2 cellular contexts compared by ENCODE assay signal in the genomic region with DNA sequence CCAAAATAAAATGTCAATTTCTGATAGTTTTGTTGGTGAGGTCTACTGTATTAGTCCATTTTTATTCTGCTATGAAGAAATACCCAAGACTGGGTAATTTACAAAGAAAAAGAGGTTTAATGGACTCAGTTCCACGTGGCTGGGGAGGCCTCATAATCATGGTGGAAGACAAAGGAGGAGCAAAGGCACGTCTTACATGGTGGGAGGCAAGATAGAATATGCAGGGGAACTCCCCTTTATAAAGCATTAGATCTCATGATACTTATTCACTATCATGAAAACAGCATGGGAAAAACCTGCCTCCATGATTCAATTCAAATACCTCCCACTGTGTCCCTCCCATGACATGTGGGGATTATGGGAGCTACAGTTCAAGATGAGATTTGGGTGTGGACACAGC.
A peak's percentile ranks its signal among the peaks of the same experiment; 100 is the strongest.
DNase-seq lines count a peak whose midpoint lies in the region; ATAC-seq, FAIRE-seq and TF ChIP-seq lines count a peak whose summit lies in the region.
"Not testable (repeated sequence)": the region's sequence is repeated elsewhere in the genome, so short reads cannot be mapped to it uniquely, and the experiment has no call there.

No MANE protein-coding gene starts in this region.

- 8% methylated on average over 2 of the region's 2 CpGs for WGBS in K562 (ENCODE audit: insufficient coverage, low coverage, missing lambda C conversion rate)

- TF ChIP-seq RAD21 in K562 (CRISPR knock-in tag; conservative IDR thresholded peaks at IDR 0.05 in 1 of 2, IDR thresholded peaks at IDR 0.05 in 1 of 2) = not testable (repeated sequence)

- not testable (repeated sequence) for H3K9me3 ChIP-seq in HEK293 (ENCODE audit: control insufficient read depth, insufficient read depth, low read depth, low read length); K562 (replicated peaks; ENCODE audit: control insufficient read depth, insufficient read depth, low read depth, low read length)

- not testable (repeated sequence) for H2AFZ ChIP-seq in K562 (ENCODE audit: low read depth, low read length)

- CTCF ChIA-PET in HEK293 (lab: Yijun Ruan, JAX); K562 (lab: Yijun Ruan, JAX; ENCODE audit: low intra/inter-chr PET ratio): not testable (repeated sequence)

- H4K20me1 ChIP-seq in K562 (replicated peaks; ENCODE audit: control insufficient read depth, insufficient read depth, low read length) = not testable (repeated sequence)

- POLR2A ChIA-PET in HEK293 (lab: Yijun Ruan, JAX); K562 (lab: Yijun Ruan, JAX): not testable (repeated sequence)

- not testable (repeated sequence) for BruUV-seq in K562 (replicated peaks; lab: Mats Ljungman, UMichigan)

- in situ Hi-C loops in K562 (cut with MboI) = not testable (repeated sequence)

- not testable (repeated sequence) for FAIRE-seq in K562 (lab: Jason Lieb, UNC)

- not testable (repeated sequence) for H3K4me3 ChIP-seq in HEK293 (ENCODE audit: low read depth, low read length); K562

- intact Hi-C loops in K562 (cut with micrococcal nuclease) = not testable (repeated sequence)

- not testable (repeated sequence) for H3K4me2 ChIP-seq in K562 (ENCODE audit: insufficient read depth, low read length)

- TF ChIP-seq EP300 in K562 (IDR thresholded peaks at IDR 0.05; ENCODE audit: low read length) = not testable (repeated sequence)

- TF ChIP-seq POLR2A in K562 (conservative IDR thresholded peaks at IDR 0.05) = not testable (repeated sequence)

- not testable (repeated sequence) for H3K9me1 ChIP-seq in K562 (ENCODE audit: control insufficient read depth, insufficient read depth, low read length)

- not testable (repeated sequence) for H3K27ac ChIP-seq in HEK293 (ENCODE audit: extremely low read depth, low read depth, low read length); K562 (ENCODE audit: extremely low read depth, low read depth, low read length)

- not testable (repeated sequence) for H3K79me2 ChIP-seq in K562 (ENCODE audit: control insufficient read depth, insufficient read depth, low read length)

- not testable (repeated sequence) for H3K9ac ChIP-seq in K562 (ENCODE audit: insufficient read depth in 1 of 2, low read depth in 2 of 2, low read length in 2 of 2)

- not testable (repeated sequence) for ATAC-seq in K562

- not testable (repeated sequence) for H3K4me1 ChIP-seq in HEK293 (ENCODE audit: control insufficient read depth, insufficient read depth, low read length); K562 (replicated peaks in 1 of 2; ENCODE audit: control insufficient read depth in 2 of 2, insufficient read depth in 2 of 2, low read length in 2 of 2)

- H3K36me3 ChIP-seq in HEK293 (ENCODE audit: control insufficient read depth in 2 of 2, insufficient read depth in 1 of 2, low read length in 2 of 2); K562 (ENCODE audit: control insufficient read depth, insufficient read depth, low read length): not testable (repeated sequence)

- not testable (repeated sequence) for TF ChIP-seq CTCF in HEK293 (tag by site-specific recombination; IDR thresholded peaks at IDR 0.05); K562 (IDR thresholded peaks at IDR 0.05 in 2 of 3, conservative IDR thresholded peaks at IDR 0.05 in 1 of 3; ENCODE audit: insufficient read depth in 2 of 3, low read depth in 1 of 3, low read length in 3 of 3)

- DNase-seq in K562 (ENCODE audit: extremely low read depth in 1 of 4, low spot score in 3 of 4) = not testable (repeated sequence)

- H3K27me3 ChIP-seq in K562 (ENCODE audit: control insufficient read depth in 2 of 2, insufficient read depth in 2 of 2, low read length in 2 of 2) = not testable (repeated sequence)

TF ChIP-seq in HEK293, 187 proteins besides CTCF, POLR2A, EP300 and RAD21:
- peak; percentile 16 for TF ChIP-seq SETDB1 (IDR thresholded peaks at IDR 0.05; ENCODE audit: insufficient read length, low read length)

TF ChIP-seq in K562, 482 proteins besides CTCF, POLR2A, EP300 and RAD21:
- peak; percentile 96 for TF ChIP-seq ZNF431 (CRISPR knock-in tag; IDR thresholded peaks at IDR 0.05)
